Comparison of ENCODE assay signal across 22 cellular contexts in genomic region chr7:69756235-69756634, GRCh38.
DNase-seq lines count a peak whose midpoint lies in the region; ATAC-seq and TF ChIP-seq lines count a peak whose summit lies in the region.
"Had no signal": no experiment of that assay in that cellular context is flagged by ENCODE, and none has a peak within 500 bp of the region (broad histone marks: within the 10 kb centered on the region; RNA-seq: fewer than 3 reads in every experiment).

No MANE protein-coding gene starts in this region.

- peaks cover 3% of the 10 kb centered on the region for H3K27me3 Mint-ChIP-seq in endothelial cell (ENCODE audit: unreplicated experiment)
- no peaks in the 10 kb centered on the region for H3K27me3 Mint-ChIP-seq in neural progenitor cell (ENCODE audit: insufficient read depth, low read depth)

- peaks cover 19% of the 10 kb centered on the region for H3F3A ChIP-seq in neural progenitor cell (ENCODE audit: low read depth)

- H3K27me3 ChIP-seq in neural progenitor cell = no peaks in the 10 kb centered on the region
- H3K27me3 ChIP-seq: MG63, neutrophil, SJSA1, upper lobe of right lung had no signal

- H3K9ac ChIP-seq in neural progenitor cell = no peak overlapping the region

- no peak overlapping the region for H2AFZ ChIP-seq in neural progenitor cell (replicated peaks)

- H3K27ac ChIP-seq in HEK293 (ENCODE audit: extremely low read depth, low read depth, low read length) (no peak overlapping the region), neural progenitor cell (no peak overlapping the region)
- H3K27ac ChIP-seq: neutrophil, SJSA1, upper lobe of right lung had no signal

- H3K9me3 ChIP-seq in HEK293 (ENCODE audit: control insufficient read depth, insufficient read depth, low read depth, low read length) (no peaks in the 10 kb centered on the region), neural progenitor cell (ENCODE audit: low read depth) (no peaks in the 10 kb centered on the region)
- H3K9me3 ChIP-seq: MG63, mucosa of descending colon, neutrophil, SJSA1, upper lobe of right lung had no signal

- no peak overlapping the region for H3K4me3 Mint-ChIP-seq in endothelial cell (ENCODE audit: unreplicated experiment)
- H3K4me3 Mint-ChIP-seq in neural progenitor cell = no peak overlapping the region
- H3K4me3 Mint-ChIP-seq: CD14-positive monocyte had no signal

- no peaks in the 10 kb centered on the region for H3K9me3 Mint-ChIP-seq in endothelial cell (ENCODE audit: unreplicated experiment)
- no peaks in the 10 kb centered on the region for H3K9me3 Mint-ChIP-seq in neural progenitor cell
- H3K9me3 Mint-ChIP-seq: CD14-positive monocyte had no signal

- H3K4me3 ChIP-seq in HEK293 (ENCODE audit: low read depth, low read length) = no peak overlapping the region
- H3K4me3 ChIP-seq in neural progenitor cell = no peak overlapping the region
- H3K4me3 ChIP-seq: MG63, mucosa of descending colon, SJSA1, upper lobe of right lung had no signal

- TF ChIP-seq CTCF in HEK293 (tag by site-specific recombination; IDR thresholded peaks at IDR 0.05) (no peak), endothelial cell (IDR thresholded peaks at IDR 0.05; ENCODE audit: unreplicated experiment) (no peak), neural progenitor cell (IDR thresholded peaks at IDR 0.05) (no peak)

- peaks cover 40% of the 10 kb centered on the region for H4K20me1 ChIP-seq in neural progenitor cell (ENCODE audit: low read depth)

- H3K4me1 ChIP-seq in HEK293 (ENCODE audit: control insufficient read depth, insufficient read depth, low read length) (peaks cover 38% of the 10 kb centered on the region), neural progenitor cell (peaks cover 41% of the 10 kb centered on the region)
- H3K4me1 ChIP-seq: SJSA1, upper lobe of right lung had no signal

- peak overlapping the region; percentile 45 for H3K4me2 ChIP-seq in neural progenitor cell

- ATAC-seq in HG02938 (IDR thresholded peaks at IDR 0.05; ENCODE audit: unreplicated experiment) = no peak
- ATAC-seq: mucosa of descending colon, PC-3, upper lobe of right lung had no signal

- H3K36me3 Mint-ChIP-seq in endothelial cell (ENCODE audit: low read depth, unreplicated experiment) (no peaks in the 10 kb centered on the region), neural progenitor cell (no peaks in the 10 kb centered on the region)
- H3K36me3 Mint-ChIP-seq: CD14-positive monocyte had no signal

- CTCF ChIA-PET in HEK293 (lab: Yijun Ruan, JAX) = no interaction called here

- H3K79me2 ChIP-seq in neural progenitor cell (ENCODE audit: low read depth) = no peaks in the 10 kb centered on the region

- H3K4me1 Mint-ChIP-seq in endothelial cell (ENCODE audit: unreplicated experiment) (peaks cover 69% of the 10 kb centered on the region), neural progenitor cell (peaks cover 62% of the 10 kb centered on the region)

- H3K36me3 ChIP-seq in HEK293 (ENCODE audit: control insufficient read depth in 2 of 2, insufficient read depth in 1 of 2, low read length in 2 of 2) = no peaks in the 10 kb centered on the region
- H3K36me3 ChIP-seq in neural progenitor cell = no peaks in the 10 kb centered on the region
- H3K36me3 ChIP-seq: MG63, neutrophil, SJSA1, upper lobe of right lung had no signal

- POLR2A ChIA-PET in HEK293 (lab: Yijun Ruan, JAX) = no interaction called here

- DNase-seq in NCI-H82 (lab: John Stamatoyannopoulos, UW) (peak; percentile 19), NCI-H82 treated with DMSO at 0.1 percent for 48 hours (lab: John Stamatoyannopoulos, UW; ENCODE audit: unreplicated experiment) (no peak), endothelial cell (ENCODE audit: low spot score) (no peak), neural progenitor cell (ENCODE audit: low spot score) (peak; percentile 40), LoVo (ENCODE audit: low spot score) (no peak)
- no peak for DNase-seq in effector CD4-positive, alpha-beta T cell
- DNase-seq: 8988T; activated CD8-positive, alpha-beta memory T cell treated with anti-CD3 and anti-CD28 coated beads, Interleukin-2, amount 50 U/mL, for 48 hours; activated gamma-delta T cell; erythroblast; MG63; mucosa of descending colon; NCI-H146; NCI-H748 treated with DMSO at 0.1 percent for 48 hours; PC-3; T-helper 2 cell; upper lobe of right lung had no signal

- H3K27ac Mint-ChIP-seq in endothelial cell (ENCODE audit: unreplicated experiment) (peak overlapping the region; percentile 91), neural progenitor cell (no peak overlapping the region)

TF ChIP-seq in HEK293, 187 proteins besides CTCF, POLR2A, EP300 and RAD21:
- TF ChIP-seq SP7 (tag by site-specific recombination; IDR thresholded peaks at IDR 0.05) (peak; percentile 89), ZSCAN18 (tag by site-specific recombination; IDR thresholded peaks at IDR 0.05) (no peak)

Comparison
In these comparisons a context has a peak if more than half of its experiments do, and no peak if none do; other contexts are left out.
1. DNase-seq: peak in NCI-H82 (single experiment) and neural progenitor cell (single experiment); none in NCI-H82 treated with DMSO at 0.1 percent for 48 hours (single experiment), endothelial cell (single experiment), LoVo (single experiment) and effector CD4-positive, alpha-beta T cell (single experiment).